1 cellular context compared by ENCODE assay signal in genomic region chr12:106275458-106275857, GRCh38.
TF ChIP-seq lines count a peak whose summit lies in the region.

No MANE protein-coding gene starts in this region.

TF ChIP-seq in GM23338, 12 proteins besides CTCF, POLR2A, EP300 and RAD21 (continued from another document):
- no peak for TF ChIP-seq ZNF462 (CRISPR knock-in tag; IDR thresholded peaks at IDR 0.05)
